1 cellular context compared by ENCODE assay signal in the genomic region with DNA sequence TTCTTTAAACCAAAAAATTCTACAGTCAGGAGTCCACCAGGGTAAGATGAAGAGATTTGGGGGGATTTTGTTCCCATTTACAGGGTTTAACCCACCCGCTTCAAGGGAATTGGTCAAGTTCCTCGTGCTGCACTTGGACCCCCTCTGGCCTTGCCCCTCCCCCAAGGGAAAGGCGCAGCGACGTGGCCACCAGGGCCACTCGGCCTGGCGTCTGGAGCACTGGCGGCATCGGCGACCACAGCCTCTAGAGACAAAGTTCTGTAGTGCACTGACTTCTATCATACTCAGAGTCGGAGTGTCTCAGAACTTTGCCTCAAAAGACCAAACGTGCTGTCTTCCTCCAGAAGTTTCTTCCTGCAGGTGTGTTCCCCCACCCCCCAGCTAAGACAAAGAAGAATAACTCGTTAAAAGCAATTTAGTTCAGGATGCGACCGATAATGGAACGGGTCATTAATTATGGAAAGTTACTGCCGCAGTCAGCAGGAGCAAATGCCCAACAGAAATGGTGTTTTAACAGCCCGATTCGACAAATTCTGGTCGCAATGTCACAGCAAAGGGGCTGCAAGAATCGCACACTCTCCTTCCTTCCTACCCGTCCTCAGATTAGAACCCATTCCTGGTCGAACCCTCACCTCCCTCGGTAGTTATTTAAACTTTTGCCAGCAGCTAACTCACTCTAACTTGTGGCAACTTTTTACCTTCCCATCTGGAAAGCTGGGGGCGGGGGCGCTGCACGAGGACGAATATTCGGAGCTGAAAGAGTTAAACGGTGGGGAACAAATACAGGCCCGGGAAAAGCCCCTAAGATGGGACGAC.
TF ChIP-seq lines count a peak whose summit lies in the region.

No MANE protein-coding gene starts in this region.

TF ChIP-seq in HepG2, 621 proteins besides CTCF, POLR2A, EP300 and RAD21 (continued from another document and continues in another):
- peak; percentile 52 for TF ChIP-seq HNF4A (CRISPR knock-in tag; IDR thresholded peaks at IDR 0.05)
- 0 out of 2 replicates have a peak, but pooled peaks have one; percentile 40 for TF ChIP-seq SRY (CRISPR knock-in tag; IDR thresholded peaks at IDR 0.05)
- TF ChIP-seq, protein P1, sequence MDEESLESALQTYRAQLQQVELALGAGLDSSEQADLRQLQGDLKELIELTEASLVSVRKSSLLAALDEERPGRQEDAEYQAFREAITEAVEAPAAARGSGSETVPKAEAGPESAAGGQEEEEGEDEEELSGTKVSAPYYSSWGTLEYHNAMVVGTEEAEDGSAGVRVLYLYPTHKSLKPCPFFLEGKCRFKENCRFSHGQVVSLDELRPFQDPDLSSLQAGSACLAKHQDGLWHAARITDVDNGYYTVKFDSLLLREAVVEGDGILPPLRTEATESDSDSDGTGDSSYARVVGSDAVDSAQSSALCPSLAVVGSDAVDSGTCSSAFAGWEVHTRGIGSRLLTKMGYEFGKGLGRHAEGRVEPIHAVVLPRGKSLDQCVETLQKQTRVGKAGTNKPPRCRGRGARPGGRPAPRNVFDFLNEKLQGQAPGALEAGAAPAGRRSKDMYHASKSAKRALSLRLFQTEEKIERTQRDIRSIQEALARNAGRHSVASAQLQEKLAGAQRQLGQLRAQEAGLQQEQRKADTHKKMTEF (CRISPR knock-in tag; IDR thresholded peaks at IDR 0.05) = peak; percentile 34; the same call in 1 of the 2 replicates
- TF ChIP-seq MTA1 (CRISPR knock-in tag; IDR thresholded peaks at IDR 0.05; ENCODE audit: borderline replicate concordance) = 0 out of 2 replicates have a peak, but pooled peaks have one; percentile 35
- peak; percentile 32; the same call in 1 of the 2 replicates for TF ChIP-seq NCOA2 (CRISPR knock-in tag; IDR thresholded peaks at IDR 0.05)
- TF ChIP-seq, protein P2, sequence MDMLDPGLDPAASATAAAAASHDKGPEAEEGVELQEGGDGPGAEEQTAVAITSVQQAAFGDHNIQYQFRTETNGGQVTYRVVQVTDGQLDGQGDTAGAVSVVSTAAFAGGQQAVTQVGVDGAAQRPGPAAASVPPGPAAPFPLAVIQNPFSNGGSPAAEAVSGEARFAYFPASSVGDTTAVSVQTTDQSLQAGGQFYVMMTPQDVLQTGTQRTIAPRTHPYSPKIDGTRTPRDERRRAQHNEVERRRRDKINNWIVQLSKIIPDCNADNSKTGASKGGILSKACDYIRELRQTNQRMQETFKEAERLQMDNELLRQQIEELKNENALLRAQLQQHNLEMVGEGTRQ (IDR thresholded peaks at IDR 0.05; ENCODE audit: low read depth, low read length) = no peak
- TF ChIP-seq, protein P2 (CRISPR knock-in tag; IDR thresholded peaks at IDR 0.05; ENCODE audit: borderline replicate concordance) = no peak
- no peak for TF ChIP-seq HOXD1 (CRISPR knock-in tag; IDR thresholded peaks at IDR 0.05)
- TF ChIP-seq, protein P3, sequence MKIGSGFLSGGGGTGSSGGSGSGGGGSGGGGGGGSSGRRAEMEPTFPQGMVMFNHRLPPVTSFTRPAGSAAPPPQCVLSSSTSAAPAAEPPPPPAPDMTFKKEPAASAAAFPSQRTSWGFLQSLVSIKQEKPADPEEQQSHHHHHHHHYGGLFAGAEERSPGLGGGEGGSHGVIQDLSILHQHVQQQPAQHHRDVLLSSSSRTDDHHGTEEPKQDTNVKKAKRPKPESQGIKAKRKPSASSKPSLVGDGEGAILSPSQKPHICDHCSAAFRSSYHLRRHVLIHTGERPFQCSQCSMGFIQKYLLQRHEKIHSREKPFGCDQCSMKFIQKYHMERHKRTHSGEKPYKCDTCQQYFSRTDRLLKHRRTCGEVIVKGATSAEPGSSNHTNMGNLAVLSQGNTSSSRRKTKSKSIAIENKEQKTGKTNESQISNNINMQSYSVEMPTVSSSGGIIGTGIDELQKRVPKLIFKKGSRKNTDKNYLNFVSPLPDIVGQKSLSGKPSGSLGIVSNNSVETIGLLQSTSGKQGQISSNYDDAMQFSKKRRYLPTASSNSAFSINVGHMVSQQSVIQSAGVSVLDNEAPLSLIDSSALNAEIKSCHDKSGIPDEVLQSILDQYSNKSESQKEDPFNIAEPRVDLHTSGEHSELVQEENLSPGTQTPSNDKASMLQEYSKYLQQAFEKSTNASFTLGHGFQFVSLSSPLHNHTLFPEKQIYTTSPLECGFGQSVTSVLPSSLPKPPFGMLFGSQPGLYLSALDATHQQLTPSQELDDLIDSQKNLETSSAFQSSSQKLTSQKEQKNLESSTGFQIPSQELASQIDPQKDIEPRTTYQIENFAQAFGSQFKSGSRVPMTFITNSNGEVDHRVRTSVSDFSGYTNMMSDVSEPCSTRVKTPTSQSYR (CRISPR knock-in tag; IDR thresholded peaks at IDR 0.05; ENCODE audit: borderline replicate concordance) = peak; percentile 98
- TF ChIP-seq POLR2G (IDR thresholded peaks at IDR 0.05; ENCODE audit: low read depth, low read length) = peak; percentile 26; the same call in 1 of the 2 replicates
- peak; percentile 21; the same call in 1 of the 2 replicates for TF ChIP-seq KMT2A (CRISPR knock-in tag; IDR thresholded peaks at IDR 0.05)
- peak; percentile 90 for TF ChIP-seq ZNF652 (CRISPR knock-in tag; IDR thresholded peaks at IDR 0.05; ENCODE audit: borderline replicate concordance, low read depth)
- TF ChIP-seq ZNF777 (CRISPR knock-in tag; IDR thresholded peaks at IDR 0.05) = no peak
- no peak for TF ChIP-seq ZNF546 (CRISPR knock-in tag; conservative IDR thresholded peaks at IDR 0.05)
- peak; percentile 82 for TF ChIP-seq TAF1 (CRISPR knock-in tag; IDR thresholded peaks at IDR 0.05)
- TF ChIP-seq RORA (CRISPR knock-in tag; IDR thresholded peaks at IDR 0.05) = 0 out of 2 replicates have a peak, but pooled peaks have one; percentile 38
- 0 out of 2 replicates have a peak, but pooled peaks have one; percentile 4 for TF ChIP-seq HDAC2 (CRISPR knock-in tag; IDR thresholded peaks at IDR 0.05)
- 0 out of 2 replicates have a peak, but pooled peaks have one; percentile 16 for TF ChIP-seq POGZ (CRISPR knock-in tag; IDR thresholded peaks at IDR 0.05)
- TF ChIP-seq ZNF468 (CRISPR knock-in tag; IDR thresholded peaks at IDR 0.05) = no peak
- TF ChIP-seq ASH2L (IDR thresholded peaks at IDR 0.05; ENCODE audit: insufficient read length, low read depth, low read length) = peak; percentile 61
- TF ChIP-seq KDM5A (IDR thresholded peaks at IDR 0.05; ENCODE audit: borderline replicate concordance, low read length) = no peak
- no peak for TF ChIP-seq ISX (CRISPR knock-in tag; conservative IDR thresholded peaks at IDR 0.05)
- TF ChIP-seq PHF21A (CRISPR knock-in tag; IDR thresholded peaks at IDR 0.05) = peak; percentile 20; the same call in 1 of the 2 replicates
- peak; percentile 60 for TF ChIP-seq ZFY (CRISPR knock-in tag; IDR thresholded peaks at IDR 0.05)
- TF ChIP-seq TAF15 (IDR thresholded peaks at IDR 0.05; ENCODE audit: low read depth, low read length, poor library complexity, severe bottlenecking) = no peak
- TF ChIP-seq KDM6A (CRISPR knock-in tag; IDR thresholded peaks at IDR 0.05; ENCODE audit: low read depth) = no peak
- TF ChIP-seq YEATS4 (CRISPR knock-in tag; IDR thresholded peaks at IDR 0.05; ENCODE audit: borderline replicate concordance) = peak; percentile 62; the same call in 1 of the 2 replicates
- TF ChIP-seq ZSCAN12 (CRISPR knock-in tag; IDR thresholded peaks at IDR 0.05) = no peak
- peak; percentile 52; the same call in 1 of the 2 replicates for TF ChIP-seq POLR2AphosphoS5 (IDR thresholded peaks at IDR 0.05; ENCODE audit: low read depth, low read length)
- TF ChIP-seq, protein P4, sequence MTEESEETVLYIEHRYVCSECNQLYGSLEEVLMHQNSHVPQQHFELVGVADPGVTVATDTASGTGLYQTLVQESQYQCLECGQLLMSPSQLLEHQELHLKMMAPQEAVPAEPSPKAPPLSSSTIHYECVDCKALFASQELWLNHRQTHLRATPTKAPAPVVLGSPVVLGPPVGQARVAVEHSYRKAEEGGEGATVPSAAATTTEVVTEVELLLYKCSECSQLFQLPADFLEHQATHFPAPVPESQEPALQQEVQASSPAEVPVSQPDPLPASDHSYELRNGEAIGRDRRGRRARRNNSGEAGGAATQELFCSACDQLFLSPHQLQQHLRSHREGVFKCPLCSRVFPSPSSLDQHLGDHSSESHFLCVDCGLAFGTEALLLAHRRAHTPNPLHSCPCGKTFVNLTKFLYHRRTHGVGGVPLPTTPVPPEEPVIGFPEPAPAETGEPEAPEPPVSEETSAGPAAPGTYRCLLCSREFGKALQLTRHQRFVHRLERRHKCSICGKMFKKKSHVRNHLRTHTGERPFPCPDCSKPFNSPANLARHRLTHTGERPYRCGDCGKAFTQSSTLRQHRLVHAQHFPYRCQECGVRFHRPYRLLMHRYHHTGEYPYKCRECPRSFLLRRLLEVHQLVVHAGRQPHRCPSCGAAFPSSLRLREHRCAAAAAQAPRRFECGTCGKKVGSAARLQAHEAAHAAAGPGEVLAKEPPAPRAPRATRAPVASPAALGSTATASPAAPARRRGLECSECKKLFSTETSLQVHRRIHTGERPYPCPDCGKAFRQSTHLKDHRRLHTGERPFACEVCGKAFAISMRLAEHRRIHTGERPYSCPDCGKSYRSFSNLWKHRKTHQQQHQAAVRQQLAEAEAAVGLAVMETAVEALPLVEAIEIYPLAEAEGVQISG (CRISPR knock-in tag; IDR thresholded peaks at IDR 0.05) = 0 out of 2 replicates have a peak, but pooled peaks have one; percentile 23
- TF ChIP-seq, protein P5, sequence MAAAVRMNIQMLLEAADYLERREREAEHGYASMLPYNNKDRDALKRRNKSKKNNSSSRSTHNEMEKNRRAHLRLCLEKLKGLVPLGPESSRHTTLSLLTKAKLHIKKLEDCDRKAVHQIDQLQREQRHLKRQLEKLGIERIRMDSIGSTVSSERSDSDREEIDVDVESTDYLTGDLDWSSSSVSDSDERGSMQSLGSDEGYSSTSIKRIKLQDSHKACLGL (CRISPR knock-in tag; IDR thresholded peaks at IDR 0.05) = peak; percentile 34; the same call in 1 of the 2 replicates
- TF ChIP-seq AKAP8 (CRISPR knock-in tag; IDR thresholded peaks at IDR 0.05) = peak; percentile 22; the same call in 1 of the 2 replicates
- TF ChIP-seq, protein P6, sequence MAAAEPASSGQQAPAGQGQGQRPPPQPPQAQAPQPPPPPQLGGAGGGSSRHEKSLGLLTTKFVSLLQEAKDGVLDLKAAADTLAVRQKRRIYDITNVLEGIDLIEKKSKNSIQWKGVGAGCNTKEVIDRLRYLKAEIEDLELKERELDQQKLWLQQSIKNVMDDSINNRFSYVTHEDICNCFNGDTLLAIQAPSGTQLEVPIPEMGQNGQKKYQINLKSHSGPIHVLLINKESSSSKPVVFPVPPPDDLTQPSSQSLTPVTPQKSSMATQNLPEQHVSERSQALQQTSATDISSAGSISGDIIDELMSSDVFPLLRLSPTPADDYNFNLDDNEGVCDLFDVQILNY (CRISPR knock-in tag; conservative IDR thresholded peaks at IDR 0.05) = no peak
- peak; percentile 50; the same call in 1 of the 2 replicates for TF ChIP-seq ZNF768 (CRISPR knock-in tag; IDR thresholded peaks at IDR 0.05)
- peak; percentile 49 for TF ChIP-seq ZNF781 (CRISPR knock-in tag; IDR thresholded peaks at IDR 0.05; ENCODE audit: borderline replicate concordance, not compliant biosample characterization)
- TF ChIP-seq, protein P7, sequence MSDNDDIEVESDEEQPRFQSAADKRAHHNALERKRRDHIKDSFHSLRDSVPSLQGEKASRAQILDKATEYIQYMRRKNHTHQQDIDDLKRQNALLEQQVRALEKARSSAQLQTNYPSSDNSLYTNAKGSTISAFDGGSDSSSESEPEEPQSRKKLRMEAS (IDR thresholded peaks at IDR 0.05) = peak; percentile 75
- TF ChIP-seq NRL (CRISPR knock-in tag; IDR thresholded peaks at IDR 0.05; ENCODE audit: borderline replicate concordance) = peak; percentile 23; the same call in 1 of the 2 replicates
- TF ChIP-seq ZNF225 (CRISPR knock-in tag; IDR thresholded peaks at IDR 0.05) = no peak
- TF ChIP-seq MAF1 (CRISPR knock-in tag; IDR thresholded peaks at IDR 0.05; ENCODE audit: borderline replicate concordance) = no peak
- 0 out of 2 replicates have a peak, but pooled peaks have one; percentile 54 for TF ChIP-seq ZNF317 (CRISPR knock-in tag; IDR thresholded peaks at IDR 0.05)
- peak; percentile 75; the same call in 1 of the 2 replicates for TF ChIP-seq WIZ (CRISPR knock-in tag; IDR thresholded peaks at IDR 0.05)
- TF ChIP-seq ZMYM3 (CRISPR knock-in tag; IDR thresholded peaks at IDR 0.05) = 0 out of 2 replicates have a peak, but pooled peaks have one; percentile 38
- TF ChIP-seq, protein P8, sequence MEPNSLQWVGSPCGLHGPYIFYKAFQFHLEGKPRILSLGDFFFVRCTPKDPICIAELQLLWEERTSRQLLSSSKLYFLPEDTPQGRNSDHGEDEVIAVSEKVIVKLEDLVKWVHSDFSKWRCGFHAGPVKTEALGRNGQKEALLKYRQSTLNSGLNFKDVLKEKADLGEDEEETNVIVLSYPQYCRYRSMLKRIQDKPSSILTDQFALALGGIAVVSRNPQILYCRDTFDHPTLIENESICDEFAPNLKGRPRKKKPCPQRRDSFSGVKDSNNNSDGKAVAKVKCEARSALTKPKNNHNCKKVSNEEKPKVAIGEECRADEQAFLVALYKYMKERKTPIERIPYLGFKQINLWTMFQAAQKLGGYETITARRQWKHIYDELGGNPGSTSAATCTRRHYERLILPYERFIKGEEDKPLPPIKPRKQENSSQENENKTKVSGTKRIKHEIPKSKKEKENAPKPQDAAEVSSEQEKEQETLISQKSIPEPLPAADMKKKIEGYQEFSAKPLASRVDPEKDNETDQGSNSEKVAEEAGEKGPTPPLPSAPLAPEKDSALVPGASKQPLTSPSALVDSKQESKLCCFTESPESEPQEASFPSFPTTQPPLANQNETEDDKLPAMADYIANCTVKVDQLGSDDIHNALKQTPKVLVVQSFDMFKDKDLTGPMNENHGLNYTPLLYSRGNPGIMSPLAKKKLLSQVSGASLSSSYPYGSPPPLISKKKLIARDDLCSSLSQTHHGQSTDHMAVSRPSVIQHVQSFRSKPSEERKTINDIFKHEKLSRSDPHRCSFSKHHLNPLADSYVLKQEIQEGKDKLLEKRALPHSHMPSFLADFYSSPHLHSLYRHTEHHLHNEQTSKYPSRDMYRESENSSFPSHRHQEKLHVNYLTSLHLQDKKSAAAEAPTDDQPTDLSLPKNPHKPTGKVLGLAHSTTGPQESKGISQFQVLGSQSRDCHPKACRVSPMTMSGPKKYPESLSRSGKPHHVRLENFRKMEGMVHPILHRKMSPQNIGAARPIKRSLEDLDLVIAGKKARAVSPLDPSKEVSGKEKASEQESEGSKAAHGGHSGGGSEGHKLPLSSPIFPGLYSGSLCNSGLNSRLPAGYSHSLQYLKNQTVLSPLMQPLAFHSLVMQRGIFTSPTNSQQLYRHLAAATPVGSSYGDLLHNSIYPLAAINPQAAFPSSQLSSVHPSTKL (CRISPR knock-in tag; IDR thresholded peaks at IDR 0.05) = peak; percentile 49; the same call in 1 of the 2 replicates
- TF ChIP-seq, protein P9, sequence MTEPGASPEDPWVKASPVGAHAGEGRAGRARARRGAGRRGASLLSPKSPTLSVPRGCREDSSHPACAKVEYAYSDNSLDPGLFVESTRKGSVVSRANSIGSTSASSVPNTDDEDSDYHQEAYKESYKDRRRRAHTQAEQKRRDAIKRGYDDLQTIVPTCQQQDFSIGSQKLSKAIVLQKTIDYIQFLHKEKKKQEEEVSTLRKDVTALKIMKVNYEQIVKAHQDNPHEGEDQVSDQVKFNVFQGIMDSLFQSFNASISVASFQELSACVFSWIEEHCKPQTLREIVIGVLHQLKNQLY (CRISPR knock-in tag; IDR thresholded peaks at IDR 0.05) = 0 out of 2 replicates have a peak, but pooled peaks have one; percentile 31
- no peak for TF ChIP-seq ZNF674 (CRISPR knock-in tag; IDR thresholded peaks at IDR 0.05; ENCODE audit: low read depth)
- TF ChIP-seq HNRNPLL (IDR thresholded peaks at IDR 0.05; ENCODE audit: low read depth, low read length, poor library complexity, severe bottlenecking) = peak; percentile 50
